In the genomic region with DNA sequence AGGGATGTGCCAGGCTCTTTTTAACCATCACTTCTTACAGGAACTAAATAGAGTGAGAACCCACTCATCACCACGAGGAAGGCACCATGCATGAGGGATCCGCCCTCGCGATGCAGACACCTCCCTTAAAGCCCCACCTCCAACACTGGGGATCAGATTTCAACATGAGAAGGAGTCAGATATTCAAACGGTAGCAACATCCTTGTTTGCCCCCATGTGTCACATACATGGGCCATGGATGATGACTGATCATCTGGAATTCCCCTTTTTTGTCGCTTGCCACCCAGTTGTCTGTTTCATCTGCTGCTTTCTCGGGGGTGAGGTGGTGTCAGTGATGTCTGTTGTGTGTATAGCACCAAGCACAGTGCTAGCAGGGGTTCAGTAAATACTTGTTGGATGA, we compare ENCODE assay signal across 8 cellular contexts. TPM values are rescaled to one million over a fixed set of nuclear protein-coding genes. Genes with fewer than 3 reads are reported as not detected.
DNase-seq lines count a peak whose midpoint lies in the region; ATAC-seq and TF ChIP-seq lines count a peak whose summit lies in the region.
"Had no signal": no experiment of that assay in that cellular context is flagged by ENCODE, and none has a peak within 500 bp of the region (broad histone marks: within the 10 kb centered on the region; RNA-seq: fewer than 3 reads in every experiment).

No MANE protein-coding gene starts in this region.

- ATAC-seq in GM19397 (IDR thresholded peaks at IDR 0.05; ENCODE audit: unreplicated experiment) (peak; percentile 48), HG03196 (IDR thresholded peaks at IDR 0.05; ENCODE audit: unreplicated experiment) (peak; percentile 52), sciatic nerve (no peak)
- ATAC-seq: Panc1 had no signal

- H3K27ac ChIP-seq in neutrophil: peak overlapping the region; percentile 94

- peak overlapping the region; percentile 27 for H3K4me3 Mint-ChIP-seq in activated CD4-positive, alpha-beta memory T cell treated with anti-CD3 and anti-CD28 coated beads for 36 hours

- no peak for TF ChIP-seq CTCF in neutrophil (IDR thresholded peaks at IDR 0.05)

- no peaks in the 10 kb centered on the region for H3K9me3 ChIP-seq in neutrophil

- H3K36me3 Mint-ChIP-seq in activated CD4-positive, alpha-beta memory T cell treated with anti-CD3 and anti-CD28 coated beads for 36 hours: peaks cover 28% of the 10 kb centered on the region

- H3K36me3 ChIP-seq in neutrophil: no peaks in the 10 kb centered on the region

- peak; percentile 83 for DNase-seq in activated CD4-positive, alpha-beta memory T cell treated with anti-CD3 and anti-CD28 coated beads for 36 hours
- DNase-seq in sciatic nerve (ENCODE audit: low spot score) (no peak), middle frontal gyrus (ENCODE audit: extremely low spot score, low spot score) (no peak), DMS153 treated with DMSO at 0.1 percent for 48 hours (lab: John Stamatoyannopoulos, UW; ENCODE audit: unreplicated experiment) (no peak)

- CTCF ChIA-PET in activated CD4-positive, alpha-beta memory T cell treated with anti-CD3 and anti-CD28 coated beads for 36 hours (lab: Charles Lee): interaction anchor here (1.3 to 1.4 kb wide), 2 partner anchors 11 to 16 kb away, joined by 4 to 5 read pairs; no protein-coding TSS in a partner anchor

- H3K27me3 Mint-ChIP-seq in activated CD4-positive, alpha-beta memory T cell treated with anti-CD3 and anti-CD28 coated beads for 36 hours: no peaks in the 10 kb centered on the region

- H3K4me3 ChIP-seq in neutrophil (ENCODE audit: low read depth in 1 of 2, low read length in 1 of 2): peak overlapping the region; percentile 49 to 55

- peaks cover 97% of the 10 kb centered on the region for H3K4me1 Mint-ChIP-seq in activated CD4-positive, alpha-beta memory T cell treated with anti-CD3 and anti-CD28 coated beads for 36 hours (ENCODE audit: low read depth)

- intact Hi-C loops in activated CD4-positive, alpha-beta memory T cell treated with anti-CD3 and anti-CD28 coated beads for 36 hours (cut with micrococcal nuclease): loop anchor here (1.0 to 2.0 kb wide), 7 partner anchors 14 to 56 kb away; no protein-coding TSS in a partner anchor
- intact Hi-C loops in sciatic nerve (cut with DNase I): no loop called here

- POLR2A ChIA-PET in activated CD4-positive, alpha-beta memory T cell treated with anti-CD3 and anti-CD28 coated beads for 36 hours (lab: Charles Lee): interaction anchor here (0.9 to 2.2 kb wide), 7 partner anchors 24 to 56 kb away, joined by 3 to 18 read pairs (median 5); no protein-coding TSS in a partner anchor

- H3K27ac Mint-ChIP-seq in activated CD4-positive, alpha-beta memory T cell treated with anti-CD3 and anti-CD28 coated beads for 36 hours: peak overlapping the region; percentile 87

- peaks cover 90 to 92% of the 10 kb centered on the region in 2 experiments for H3K4me1 ChIP-seq in neutrophil (ENCODE audit: control insufficient read depth in 1 of 2, insufficient read depth in 1 of 2, low read depth in 1 of 2, low read length in 1 of 2)

- H3K27me3 ChIP-seq in neutrophil: no peaks in the 10 kb centered on the region

- no peaks in the 10 kb centered on the region for H3K9me3 Mint-ChIP-seq in activated CD4-positive, alpha-beta memory T cell treated with anti-CD3 and anti-CD28 coated beads for 36 hours

RNA-seq across cellular contexts. Expression of a gene that starts 57.9 kb away (rescaled TPM):
- 10 to 100 TPM; 81.8 to 85.8 TPM for total RNA-seq in activated CD4-positive, alpha-beta memory T cell treated with anti-CD3 and anti-CD28 coated beads for 36 hours
- total RNA-seq in sciatic nerve: 31.0 TPM
